8 cellular contexts compared by ENCODE assay signal in genomic region chr2:57906152-57906732, GRCh38.
DNase-seq lines count a peak whose midpoint lies in the region; ATAC-seq lines count a peak whose summit lies in the region.

No MANE protein-coding gene starts in this region.

- H3K27me3 Mint-ChIP-seq in effector memory CD8-positive, alpha-beta T cell = no peaks in the 10 kb centered on the region

- no peak overlapping the region for H3K23ac ChIP-seq in mesenchymal stem cell (ENCODE audit: low read length in 2 of 2)

- H3K36me3 Mint-ChIP-seq in effector memory CD8-positive, alpha-beta T cell (ENCODE audit: insufficient read depth) = no peaks in the 10 kb centered on the region

- H3K4me1 ChIP-seq in mesenchymal stem cell (ENCODE audit: control insufficient read depth, insufficient read depth, low read depth, low read length) = no peaks in the 10 kb centered on the region

- no peak overlapping the region for H3K27ac ChIP-seq in mesenchymal stem cell (ENCODE audit: low read length, poor library complexity, severe bottlenecking)

- 60% methylated on average over 2 of the region's 5 CpGs for WGBS in mesenchymal stem cell

- H3K9me3 ChIP-seq in mesenchymal stem cell (ENCODE audit: control insufficient read depth, low read length) = no peaks in the 10 kb centered on the region

- no peaks in the 10 kb centered on the region for H3K36me3 ChIP-seq in mesenchymal stem cell (ENCODE audit: control insufficient read depth in 1 of 2, insufficient read depth in 2 of 2, low read depth in 1 of 2, low read length in 2 of 2)

- DNase-seq in NCI-H1105 treated with DMSO at 0.1 percent for 48 hours (lab: John Stamatoyannopoulos, UW) = peak; percentile 14
- no peak for DNase-seq in NCI-H1105 (lab: John Stamatoyannopoulos, UW)
- peak; percentile 69 for DNase-seq in HT-29 (ENCODE audit: low spot score)
- peak; percentile 28 for DNase-seq in OCI-M2 (lab: John Stamatoyannopoulos, UW; ENCODE audit: unreplicated experiment)
- no peak for DNase-seq in effector memory CD8-positive, alpha-beta T cell
- DNase-seq in mesenchymal stem cell = peak; percentile 70
- DNase-seq in NCI-H128 (lab: John Stamatoyannopoulos, UW; ENCODE audit: unreplicated experiment) = no peak

- H3K18ac ChIP-seq in mesenchymal stem cell (ENCODE audit: low read depth in 1 of 2, low read length in 2 of 2) = no peak overlapping the region

- peaks cover 0 to 14% of the 10 kb centered on the region in 2 donors for H3K4me1 Mint-ChIP-seq in effector memory CD8-positive, alpha-beta T cell (ENCODE audit: low read depth in 2 of 2)

- H4K8ac ChIP-seq in mesenchymal stem cell (ENCODE audit: low read length) = no peak overlapping the region

- H2BK12ac ChIP-seq in mesenchymal stem cell (ENCODE audit: low read length in 2 of 2) = no peak overlapping the region

- no peak overlapping the region for H3K4me3 Mint-ChIP-seq in effector memory CD8-positive, alpha-beta T cell

- peak; percentile 74 for ATAC-seq in GM21528 (IDR thresholded peaks at IDR 0.05; ENCODE audit: low FRiP score, unreplicated experiment)
- ATAC-seq in effector memory CD8-positive, alpha-beta T cell (replicated peaks) = peak; percentile 47

- H3K79me1 ChIP-seq in mesenchymal stem cell (replicated peaks; ENCODE audit: low read length, poor library complexity, severe bottlenecking) = no peaks in the 10 kb centered on the region

- no peak overlapping the region for H3K14ac ChIP-seq in mesenchymal stem cell (ENCODE audit: low read length in 2 of 2)

- no peak overlapping the region for H3K4ac ChIP-seq in mesenchymal stem cell (ENCODE audit: low read depth in 1 of 2, low read length in 2 of 2)

- H2BK15ac ChIP-seq in mesenchymal stem cell (ENCODE audit: low read depth, poor library complexity, severe bottlenecking) = no peak overlapping the region

- no peak overlapping the region for H2BK5ac ChIP-seq in mesenchymal stem cell (ENCODE audit: low read depth, low read length, poor library complexity, severe bottlenecking)

- H3K9me3 Mint-ChIP-seq in effector memory CD8-positive, alpha-beta T cell = no peaks in the 10 kb centered on the region

- H3K4me3 ChIP-seq in mesenchymal stem cell (ENCODE audit: insufficient read depth in 1 of 2, low read depth in 1 of 2, low read length in 2 of 2) = no peak overlapping the region

- peak overlapping the region; percentile 31 for H3K9ac ChIP-seq in mesenchymal stem cell (ENCODE audit: low read length)

- no peaks in the 10 kb centered on the region for H3K27me3 ChIP-seq in mesenchymal stem cell (ENCODE audit: control insufficient read depth in 1 of 2, insufficient read depth in 1 of 2, low read length in 2 of 2)

- no peak overlapping the region for H2AK5ac ChIP-seq in mesenchymal stem cell (ENCODE audit: low read length, severe bottlenecking)

- H3K4me2 ChIP-seq in mesenchymal stem cell (ENCODE audit: low read length, poor library complexity, severe bottlenecking) = no peak overlapping the region

- no peak overlapping the region for H4K91ac ChIP-seq in mesenchymal stem cell (ENCODE audit: low read length)

- no peak overlapping the region for H2AFZ ChIP-seq in mesenchymal stem cell (ENCODE audit: low read depth, low read length)

- H3K27ac Mint-ChIP-seq in effector memory CD8-positive, alpha-beta T cell = no peak overlapping the region

- H2BK120ac ChIP-seq in mesenchymal stem cell (ENCODE audit: low read depth, low read length) = no peak overlapping the region

Comparison
In these comparisons a context has a peak if more than half of its experiments do, and no peak if none do; other contexts are left out.
1. DNase-seq: peak in NCI-H1105 treated with DMSO at 0.1 percent for 48 hours (single experiment), HT-29 (single experiment), OCI-M2 (single experiment) and mesenchymal stem cell (single experiment); none in NCI-H1105 (single experiment), effector memory CD8-positive, alpha-beta T cell (0 of 3) and NCI-H128 (single experiment).